Comparison of ENCODE assay signal across 1 cellular context in the genomic region with DNA sequence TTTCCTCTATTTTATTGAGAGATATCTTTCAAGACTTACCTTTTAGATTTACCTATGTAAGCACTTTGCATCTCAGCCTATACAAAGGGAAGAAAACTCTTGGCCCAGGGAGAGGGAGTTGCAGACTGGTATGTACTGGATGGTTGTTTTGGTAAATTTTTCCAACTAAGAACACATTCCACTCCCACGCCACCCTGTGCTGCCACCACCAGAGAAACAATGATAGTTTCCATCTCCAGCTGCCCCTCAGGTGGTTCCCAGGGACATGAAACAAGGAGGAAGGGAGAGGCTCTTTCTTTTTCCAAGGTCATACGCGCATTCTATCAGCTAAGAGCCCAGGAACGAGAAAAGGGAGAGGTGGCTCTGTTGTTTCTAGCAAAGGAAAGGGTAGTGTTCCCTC.
TF ChIP-seq lines count a peak whose summit lies in the region.

No MANE protein-coding gene starts in this region.

TF ChIP-seq in WTC11, 78 proteins besides CTCF, POLR2A, EP300 and RAD21 (continued from another document):
- TF ChIP-seq ZNF512 (CRISPR knock-in tag; IDR thresholded peaks at IDR 0.05; ENCODE audit: borderline replicate concordance), result no peak
- TF ChIP-seq, protein P1, sequence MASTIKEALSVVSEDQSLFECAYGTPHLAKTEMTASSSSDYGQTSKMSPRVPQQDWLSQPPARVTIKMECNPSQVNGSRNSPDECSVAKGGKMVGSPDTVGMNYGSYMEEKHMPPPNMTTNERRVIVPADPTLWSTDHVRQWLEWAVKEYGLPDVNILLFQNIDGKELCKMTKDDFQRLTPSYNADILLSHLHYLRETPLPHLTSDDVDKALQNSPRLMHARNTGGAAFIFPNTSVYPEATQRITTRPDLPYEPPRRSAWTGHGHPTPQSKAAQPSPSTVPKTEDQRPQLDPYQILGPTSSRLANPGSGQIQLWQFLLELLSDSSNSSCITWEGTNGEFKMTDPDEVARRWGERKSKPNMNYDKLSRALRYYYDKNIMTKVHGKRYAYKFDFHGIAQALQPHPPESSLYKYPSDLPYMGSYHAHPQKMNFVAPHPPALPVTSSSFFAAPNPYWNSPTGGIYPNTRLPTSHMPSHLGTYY (CRISPR knock-in tag; IDR thresholded peaks at IDR 0.05), result no peak
- no peak for TF ChIP-seq GRHL2 (CRISPR knock-in tag; IDR thresholded peaks at IDR 0.05; ENCODE audit: insufficient replicate concordance, severe bottlenecking)
- TF ChIP-seq SMAD3 (CRISPR knock-in tag; IDR thresholded peaks at IDR 0.05; ENCODE audit: borderline replicate concordance), result no peak
